10 cellular contexts compared by ENCODE assay signal in genomic region chr3:142857056-142857455, GRCh38. TPM values are rescaled to one million over a fixed set of nuclear protein-coding genes. Genes with fewer than 3 reads are reported as not detected.
A peak's percentile ranks its signal among the peaks of the same experiment; 100 is the strongest.
DNase-seq lines count a peak whose midpoint lies in the region; ATAC-seq and TF ChIP-seq lines count a peak whose summit lies in the region.
"Had no signal": no experiment of that assay in that cellular context is flagged by ENCODE, and none has a peak within 500 bp of the region (broad histone marks: within the 10 kb centered on the region; RNA-seq: fewer than 3 reads in every experiment).

No MANE protein-coding gene starts in this region.

- ATAC-seq in right cardiac atrium (peak; percentile 92 to 94), HG03097 (IDR thresholded peaks at IDR 0.05; ENCODE audit: low FRiP score, unreplicated experiment) (no peak), GM19452 (IDR thresholded peaks at IDR 0.05; ENCODE audit: unreplicated experiment) (no peak)

- no peak overlapping the region for H3K4me3 ChIP-seq in breast epithelium
- no peak overlapping the region for H3K4me3 ChIP-seq in right cardiac atrium (ENCODE audit: low read length)
- H3K4me3 ChIP-seq: thoracic aorta had no signal

- peak; percentile 29 for TF ChIP-seq CTCF in MCF 10A (IDR thresholded peaks at IDR 0.05; ENCODE audit: unreplicated experiment)
- peak in 1 of 3 donors; percentile 25 for TF ChIP-seq CTCF in breast epithelium (IDR thresholded peaks at IDR 0.05)

- H3K9me3 ChIP-seq in breast epithelium (no peaks in the 10 kb centered on the region), right cardiac atrium (ENCODE audit: control insufficient read depth, low read length) (no peaks in the 10 kb centered on the region)
- H3K9me3 ChIP-seq: Caco-2, thoracic aorta had no signal

- H3K36me3 Mint-ChIP-seq in MCF 10A (ENCODE audit: insufficient read depth, unreplicated experiment): no peaks in the 10 kb centered on the region

- peaks cover 0 to 6% of the 10 kb centered on the region in 2 donors for H3K27me3 ChIP-seq in breast epithelium
- no peaks in the 10 kb centered on the region for H3K27me3 ChIP-seq in right cardiac atrium (ENCODE audit: control insufficient read depth, insufficient read depth)

- intact Hi-C loops in MCF 10A (cut with micrococcal nuclease) (no loop called here), breast epithelium (cut with DNase I; ENCODE audit: low total_unique reads) (loop anchor here (5.0 kb wide), 1 partner anchor 1040 kb away; no protein-coding TSS in a partner anchor), right cardiac atrium (cut with DNase I) (no loop called here)

- H3K4me1 Mint-ChIP-seq in MCF 10A (ENCODE audit: insufficient read depth, unreplicated experiment): peaks cover 24% of the 10 kb centered on the region

- POLR2A ChIA-PET in MCF 10A (lab: Yijun Ruan, JAX): interaction anchor here (1.2 kb wide), 1 partner anchor 15 kb away, joined by 3 read pairs; no protein-coding TSS in a partner anchor

- H3K27me3 Mint-ChIP-seq in MCF 10A (ENCODE audit: insufficient read depth, unreplicated experiment): no peaks in the 10 kb centered on the region

- no peaks in the 10 kb centered on the region for H3K36me3 ChIP-seq in breast epithelium
- H3K36me3 ChIP-seq: thoracic aorta had no signal

- H3K4me3 Mint-ChIP-seq in MCF 10A (ENCODE audit: unreplicated experiment): no peak overlapping the region

- no peak overlapping the region for H3K27ac Mint-ChIP-seq in MCF 10A (ENCODE audit: low read depth, unreplicated experiment)

- WGBS in right cardiac atrium: 52% methylated on average over 6 of the region's 6 CpGs

- H3K27ac ChIP-seq in breast epithelium (no peak overlapping the region), right cardiac atrium (ENCODE audit: low read length) (no peak overlapping the region)
- H3K27ac ChIP-seq: thoracic aorta had no signal

- no TSS peak for BruUV-seq in MCF 10A (replicated peaks; lab: Mats Ljungman, UMichigan)

- H3K4me1 ChIP-seq in breast epithelium (no peaks in the 10 kb centered on the region), right cardiac atrium (ENCODE audit: control insufficient read depth, insufficient read depth, low read length) (peaks cover 4% of the 10 kb centered on the region)
- H3K4me1 ChIP-seq: Caco-2 had no signal

- H3K9me3 Mint-ChIP-seq in MCF 10A (ENCODE audit: unreplicated experiment): no peaks in the 10 kb centered on the region

- CTCF ChIA-PET in MCF 10A (lab: Yijun Ruan, JAX): interaction anchor here (0.7 to 1.5 kb wide), 5 partner anchors 9 to 74 kb away, joined by 3 to 7 read pairs (median 4); no protein-coding TSS in a partner anchor

- DNase-seq in MCF 10A (ENCODE audit: unreplicated experiment) (peak; percentile 66), breast epithelium (ENCODE audit: low spot score in 2 of 2) (no peak), RKO (ENCODE audit: low spot score) (peak; percentile 74), right cardiac atrium (peak; percentile 53 to 76 (median 76)), NCI-H1930 (lab: John Stamatoyannopoulos, UW) (no peak), CD1c-positive myeloid dendritic cell (ENCODE audit: extremely low spot score) (no peak)

- no peak for TF ChIP-seq POLR2A in breast epithelium (IDR thresholded peaks at IDR 0.05)

RNA-seq across cellular contexts. Expression of gene PCOLCE2, which starts 31.8 kb away (rescaled TPM):
- total RNA-seq in MCF 10A (2022): 3.2 and 3.4 TPM in 2 replicates
- total RNA-seq in breast epithelium: 100 to 1,000 TPM in 1 of 3 donors, 10 to 100 TPM in 2; 30.2 to 178 (median 36.0) TPM
- 100 to 1,000 TPM; 110 to 136 (median 124) TPM for total RNA-seq in right cardiac atrium
- 172 TPM for polyA plus RNA-seq in right cardiac atrium

Comparison
In these comparisons a context has a peak if more than half of its experiments do, and no peak if none do; other contexts are left out.
1. DNase-seq: peak in MCF 10A (single experiment), RKO (single experiment) and right cardiac atrium (3 of 3); none in breast epithelium (0 of 2), NCI-H1930 (0 of 2) and CD1c-positive myeloid dendritic cell (single experiment).
2. ATAC-seq: peak in right cardiac atrium (2 of 2); none in HG03097 (single experiment) and GM19452 (single experiment).